In genomic region chr10:121558246-121558645, GRCh38 we compare ENCODE assay signal across 28 cellular contexts. TPM values are rescaled to one million over a fixed set of nuclear protein-coding genes. Genes with fewer than 3 reads are reported as not detected.
"Had no signal": no experiment of that assay in that cellular context is flagged by ENCODE, and none has a peak within 500 bp of the region (broad histone marks: within the 10 kb centered on the region; RNA-seq: fewer than 3 reads in every experiment).

No MANE protein-coding gene starts in this region.

- H3K36me3 ChIP-seq: brain microvascular endothelial cell, SJCRH30, WERI-Rb-1 had no signal

- H3K27me3 ChIP-seq: brain microvascular endothelial cell, SJCRH30 had no signal

- H3K27ac ChIP-seq: brain microvascular endothelial cell, RWPE1, WERI-Rb-1 had no signal

- DNase-seq: activated CD4-positive, alpha-beta T cell treated with anti-CD3 and anti-CD28 coated beads for 4 hours; activated CD4-positive, alpha-beta T cell treated with anti-CD3 and anti-CD28 coated beads, Interleukin-2, amount 50 U/mL, for 4 hours; activated CD8-positive, alpha-beta memory T cell treated with anti-CD3 and anti-CD28 coated beads, Interleukin-2, amount 10 ng/mL, durations not matched to agents 7 days and 5 days; activated effector memory CD4-positive, alpha-beta T cell treated with Interleukin-2 at 50 U/mL for 16 hours; activated naive CD4-positive, alpha-beta T cell; activated naive CD8-positive, alpha-beta T cell treated with anti-CD3 and anti-CD28 coated beads, Interleukin-2, amount 50 U/mL, for 24 hours; activated T-cell treated with anti-CD3 and anti-CD28 coated beads, Interleukin-2, amount 50 U/mL, for 24 hours; brain microvascular endothelial cell; KG1; MV-4-11; NCI-H1092 treated with DMSO at 0.1 percent for 48 hours; NCI-H1436; NCI-H1694 treated with DMSO at 0.1 percent for 48 hours; NCI-H2029 treated with DMSO at 0.1 percent for 48 hours; NCI-H345; NCI-H510A; NCI-H526 treated with DMSO at 0.1 percent for 48 hours; NK-92 treated with Interleukin-12 subunit alpha and Interleukin-12 subunit beta, amount 100 ng/mL, for 24 hours; OCI-M1; Right ventricle myocardium superior; SJCRH30; SK-N-SH; T-helper 1 cell; WERI-Rb-1 had no signal

- H3K9ac ChIP-seq: SK-N-SH had no signal

- H3K4me2 ChIP-seq: SK-N-SH had no signal

- H3K4me3 ChIP-seq: SJCRH30 had no signal

- H3K9me3 ChIP-seq: SJCRH30, SK-N-SH had no signal

RNA-seq across cellular contexts. Expression of gene FGFR2, which starts 40.0 kb away (rescaled TPM):
- total RNA-seq: activated naive CD4-positive, alpha-beta T cell treated with anti-CD3 and anti-CD28 coated beads, Interleukin-2, amount 50 U/mL, for 72 hours; activated T-helper 1 cell treated with anti-CD3 and anti-CD28 coated beads, Interleukin-12 subunit alpha, Interleukin-12 subunit beta, Interleukin-2, Interleukin-4 antibody, amounts not matched to agents 30 ng/mL and 10 ng/mL and 1 ng/mL, durations not matched to agents 14 hours and 24 hours and 36 hours had no signal
- polyA plus RNA-seq: IgD-negative memory B cell had no signal
